8 cellular contexts compared by ENCODE assay signal in genomic region chr5:150350524-150351344, GRCh38. TPM values are rescaled to one million over a fixed set of nuclear protein-coding genes. Genes with fewer than 3 reads are reported as not detected.
DNase-seq lines count a peak whose midpoint lies in the region; ATAC-seq and TF ChIP-seq lines count a peak whose summit lies in the region.

No MANE protein-coding gene starts in this region.

- peak; percentile 67 for ATAC-seq in HG02840 (IDR thresholded peaks at IDR 0.05; ENCODE audit: low FRiP score, unreplicated experiment)
- ATAC-seq in stimulated activated memory B cell treated with anti-CD40 and anti-IgM and Interleukin-4, amounts not matched to agents 10 μg/mL and 1 μg/mL and 100 μg/mL, for 72 hours, result peak; percentile 91

- peaks cover 21% of the 10 kb centered on the region for H3K4me1 Mint-ChIP-seq in endothelial cell (ENCODE audit: unreplicated experiment)
- peaks cover 12% of the 10 kb centered on the region for H3K4me1 Mint-ChIP-seq in mesothelial cell of epicardium
- H3K4me1 Mint-ChIP-seq in stimulated activated memory B cell treated with anti-CD40 and anti-IgM and Interleukin-4, amounts not matched to agents 10 μg/mL and 1 μg/mL and 100 μg/mL, for 72 hours, result peaks cover 25% of the 10 kb centered on the region

- H3K9me3 Mint-ChIP-seq in endothelial cell (ENCODE audit: unreplicated experiment), result no peaks in the 10 kb centered on the region
- H3K9me3 Mint-ChIP-seq in mesothelial cell of epicardium, result no peaks in the 10 kb centered on the region
- no peaks in the 10 kb centered on the region for H3K9me3 Mint-ChIP-seq in stimulated activated memory B cell treated with anti-CD40 and anti-IgM and Interleukin-4, amounts not matched to agents 10 μg/mL and 1 μg/mL and 100 μg/mL, for 72 hours

- H3K27ac Mint-ChIP-seq in endothelial cell (ENCODE audit: unreplicated experiment) (no peak overlapping the region), mesothelial cell of epicardium (peak overlapping the region; percentile 23)
- peak overlapping the region; percentile 69 for H3K27ac Mint-ChIP-seq in stimulated activated memory B cell treated with anti-CD40 and anti-IgM and Interleukin-4, amounts not matched to agents 10 μg/mL and 1 μg/mL and 100 μg/mL, for 72 hours

- H3K4me3 Mint-ChIP-seq in endothelial cell (ENCODE audit: unreplicated experiment) (no peak overlapping the region), mesothelial cell of epicardium (no peak overlapping the region)
- no peak overlapping the region for H3K4me3 Mint-ChIP-seq in stimulated activated memory B cell treated with anti-CD40 and anti-IgM and Interleukin-4, amounts not matched to agents 10 μg/mL and 1 μg/mL and 100 μg/mL, for 72 hours

- in situ Hi-C loops in GM13977 (cut with MboI; ENCODE audit: low pct_unique_long_range_greater_than_20kb, low sequenced_read_pairs, unreplicated experiment), result no loop called here

- TF ChIP-seq CTCF in GM13977 (IDR thresholded peaks at IDR 0.05; ENCODE audit: extremely low read depth, insufficient read depth, missing control alignments), result peak; percentile 78
- TF ChIP-seq CTCF in endothelial cell (IDR thresholded peaks at IDR 0.05; ENCODE audit: unreplicated experiment), result peak; percentile 46
- peak; percentile 26 for TF ChIP-seq CTCF in mesothelial cell of epicardium (IDR thresholded peaks at IDR 0.05; ENCODE audit: unreplicated experiment)

- DNase-seq in AG08395 (ENCODE audit: low spot score) (peak; percentile 84), GM13977 (ENCODE audit: low spot score) (peak; percentile 76), NCI-H2196 (lab: John Stamatoyannopoulos, UW; ENCODE audit: unreplicated experiment) (peak; percentile 62), endothelial cell (ENCODE audit: low spot score) (peak; percentile 69), mesothelial cell of epicardium (ENCODE audit: low spot score in 2 of 2, unreplicated experiment in 2 of 2) (no peak)
- DNase-seq in activated CD4-positive, alpha-beta T cell treated with anti-CD3 and anti-CD28 coated beads, Interleukin-2, amount 50 U/mL, for 1 hour, result peak; percentile 30

- H3K27me3 Mint-ChIP-seq in endothelial cell (ENCODE audit: unreplicated experiment) (peaks cover 6% of the 10 kb centered on the region), mesothelial cell of epicardium (ENCODE audit: low read depth) (no peaks in the 10 kb centered on the region)
- H3K27me3 Mint-ChIP-seq in stimulated activated memory B cell treated with anti-CD40 and anti-IgM and Interleukin-4, amounts not matched to agents 10 μg/mL and 1 μg/mL and 100 μg/mL, for 72 hours, result no peaks in the 10 kb centered on the region

- no peaks in the 10 kb centered on the region for H3K36me3 Mint-ChIP-seq in endothelial cell (ENCODE audit: low read depth, unreplicated experiment)
- H3K36me3 Mint-ChIP-seq in mesothelial cell of epicardium, result no peaks in the 10 kb centered on the region
- no peaks in the 10 kb centered on the region for H3K36me3 Mint-ChIP-seq in stimulated activated memory B cell treated with anti-CD40 and anti-IgM and Interleukin-4, amounts not matched to agents 10 μg/mL and 1 μg/mL and 100 μg/mL, for 72 hours

RNA-seq across cellular contexts. Expression of gene TCOF1, which starts 6.8 kb away (rescaled TPM):
- total RNA-seq in endothelial cell (ENCODE audit: unreplicated experiment) (41.5 TPM), mesothelial cell of epicardium (53.7 to 58.8 TPM (median 55.7 TPM) in 3 replicates)

RNA-seq across cellular contexts. Expression of gene ARSI, which starts 48.0 kb away (rescaled TPM):
- total RNA-seq in endothelial cell (ENCODE audit: unreplicated experiment), result 3.8 TPM
- total RNA-seq in mesothelial cell of epicardium, result 18.5 to 19.1 TPM (median 18.8 TPM) in 3 replicates

Comparison
In these comparisons a context has a peak if more than half of its experiments do, and no peak if none do; other contexts are left out.
1. DNase-seq: peak in AG08395 (single experiment), GM13977 (single experiment), NCI-H2196 (single experiment), activated CD4-positive, alpha-beta T cell treated with anti-CD3 and anti-CD28 coated beads, Interleukin-2, amount 50 U/mL, for 1 hour (single experiment) and endothelial cell (single experiment); none in mesothelial cell of epicardium (0 of 2).
2. CTCF ChIP-seq: peak in every context shown above with its lines; median percentile 78 in GM13977; 46 in endothelial cell; 26 in mesothelial cell of epicardium.